In genomic region chr4:74873545-74874295, GRCh38 we compare ENCODE assay signal across 9 cellular contexts. TPM values are rescaled to one million over a fixed set of nuclear protein-coding genes. Genes with fewer than 3 reads are reported as not detected.
A peak's percentile ranks its signal among the peaks of the same experiment; 100 is the strongest.
DNase-seq lines count a peak whose midpoint lies in the region; ATAC-seq and TF ChIP-seq lines count a peak whose summit lies in the region.
"Had no signal": no experiment of that assay in that cellular context is flagged by ENCODE, and none has a peak within 500 bp of the region (broad histone marks: within the 10 kb centered on the region; RNA-seq: fewer than 3 reads in every experiment).

No MANE protein-coding gene starts in this region.

- no peak for TF ChIP-seq CTCF in thoracic aorta (IDR thresholded peaks at IDR 0.05)

- ATAC-seq in HG03066 (IDR thresholded peaks at IDR 0.05; ENCODE audit: low read depth, unreplicated experiment) (peak; percentile 91), thoracic aorta (ENCODE audit: insufficient number of reproducible peaks, low FRiP score, low read depth) (no peak)
- ATAC-seq: A549 had no signal

- H3K27me3 ChIP-seq in thoracic aorta (replicated peaks; ENCODE audit: insufficient read depth) = no peaks in the 10 kb centered on the region

- H3K9me3 ChIP-seq in thoracic aorta = no peaks in the 10 kb centered on the region
- H3K9me3 ChIP-seq: A549 had no signal

- peak; percentile 9 for DNase-seq in NCI-H345 treated with DMSO at 0.1 percent for 48 hours (lab: John Stamatoyannopoulos, UW; ENCODE audit: unreplicated experiment)
- no peak for DNase-seq in NCI-H345 (lab: John Stamatoyannopoulos, UW)
- peak; percentile 34 for DNase-seq in SK-MEL-5 (ENCODE audit: low read depth, low spot score)
- DNase-seq in thoracic aorta (ENCODE audit: low spot score) = no peak
- no peak for DNase-seq in occipital lobe (lab: John Stamatoyannopoulos, UW)
- no peak for DNase-seq in NK-92 (lab: John Stamatoyannopoulos, UW; ENCODE audit: unreplicated experiment)
- DNase-seq in NCI-H1694 treated with DMSO at 0.1 percent for 48 hours (lab: John Stamatoyannopoulos, UW) = no peak

- peak overlapping the region; percentile 15 for H3K4me3 ChIP-seq in thoracic aorta
- H3K4me3 ChIP-seq: A549 had no signal

- in situ Hi-C loops in SK-MEL-5 (cut with HindIII; ENCODE audit: low pct_unique_long_range_greater_than_20kb, low sequenced_read_pairs) = no loop called here

- H3K27ac ChIP-seq in thoracic aorta = peak overlapping the region; percentile 61 to 62
- H3K27ac ChIP-seq: A549 had no signal

- H3K4me1 ChIP-seq in thoracic aorta (ENCODE audit: control insufficient read depth in 1 of 2, low read depth in 2 of 2) = peaks cover 17 to 35% of the 10 kb centered on the region in 2 donors

- H3K36me3 ChIP-seq in thoracic aorta = no peaks in the 10 kb centered on the region

RNA-seq across cellular contexts. Expression of gene PARM1, which starts 59.2 kb away (rescaled TPM):
- not detected in 2 replicates for total RNA-seq in SK-MEL-5 (2014; rRNA removed; shearing (Covaris generic))
- polyA plus RNA-seq in SK-MEL-5 (2015; cell fraction: cytosol; rRNA removed) = 0.10 and 0.12 TPM in 2 replicates
- polyA plus RNA-seq in SK-MEL-5 (2015; cell fraction: nucleus; rRNA removed) = 0.17 TPM in 1 of 2 replicates, not detected in the other
- 100 to 1,000 TPM; 127 to 263 TPM for total RNA-seq in thoracic aorta
- 8.6 TPM for total RNA-seq in occipital lobe

Comparison
In these comparisons a context has a peak if more than half of its experiments do, and no peak if none do; other contexts are left out.
1. DNase-seq: peak in NCI-H345 treated with DMSO at 0.1 percent for 48 hours (single experiment) and SK-MEL-5 (single experiment); none in NCI-H345 (single experiment), thoracic aorta (single experiment), occipital lobe (single experiment), NK-92 (single experiment) and NCI-H1694 treated with DMSO at 0.1 percent for 48 hours (single experiment).
2. RNA of gene PARM1, which starts 59.2 kb away (total RNA-seq): 127 to 263 TPM in thoracic aorta; 8.6 TPM in occipital lobe (single experiment) and not detected in SK-MEL-5; every median in the first group is over 10 times any median in the second.